Comparison of ENCODE assay signal across 13 cellular contexts in the genomic region with DNA sequence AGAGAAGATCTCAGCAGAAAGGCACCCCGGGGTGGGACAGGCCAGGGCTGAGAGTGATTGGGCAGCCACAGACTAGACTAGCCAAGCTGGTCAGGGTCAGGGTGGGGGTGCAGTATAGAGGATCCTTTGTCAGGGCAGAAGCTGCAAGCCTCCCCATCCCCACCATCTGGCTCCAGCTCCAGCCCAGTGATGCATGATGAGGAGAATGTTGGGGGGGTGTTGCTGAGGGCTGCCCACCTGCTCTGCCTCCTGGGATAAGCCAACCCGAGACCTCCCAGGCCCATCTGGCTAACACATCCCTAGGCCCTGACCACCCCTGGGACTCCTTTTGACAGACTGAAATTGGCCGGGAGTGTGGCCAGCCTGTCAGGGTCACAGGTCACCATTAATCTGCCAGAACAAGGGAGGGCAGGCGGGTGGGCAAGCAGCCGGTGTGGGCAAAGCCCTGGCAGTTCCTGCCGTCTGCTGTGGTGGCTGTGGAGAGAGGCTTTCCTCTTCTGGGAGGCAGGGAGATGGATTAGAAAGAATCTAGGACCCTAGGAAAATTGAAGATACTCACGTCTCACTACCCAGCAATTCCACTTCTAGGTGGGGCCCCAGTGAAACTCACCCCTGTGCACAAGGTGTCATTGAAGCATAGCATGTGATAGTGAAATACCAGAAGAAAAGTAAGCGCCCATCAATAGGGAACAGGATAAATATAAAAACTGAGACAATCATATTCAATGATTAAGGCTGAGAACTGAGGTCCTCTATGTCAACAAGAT. TPM values are rescaled to one million over a fixed set of nuclear protein-coding genes. Genes with fewer than 3 reads are reported as not detected.
DNase-seq lines count a peak whose midpoint lies in the region; ATAC-seq and TF ChIP-seq lines count a peak whose summit lies in the region.
"Had no signal": no experiment of that assay in that cellular context is flagged by ENCODE, and none has a peak within 500 bp of the region (broad histone marks: within the 10 kb centered on the region; RNA-seq: fewer than 3 reads in every experiment).

No MANE protein-coding gene starts in this region.

- intact Hi-C loops in head of caudate nucleus (cut with DNase I), result no loop called here

- TF ChIP-seq POLR2A in GM18505 (IDR thresholded peaks at IDR 0.05; ENCODE audit: borderline replicate concordance, extremely low read depth, insufficient read depth, insufficient read length), result no peak

- peak; percentile 77 for DNase-seq in HT-29 (ENCODE audit: low spot score)
- peak; percentile 95 for DNase-seq in NCI-H82 treated with DMSO at 0.1 percent for 48 hours (lab: John Stamatoyannopoulos, UW; ENCODE audit: unreplicated experiment)
- DNase-seq in head of caudate nucleus, result peak; percentile 71 to 95 (median 90)
- peak; percentile 87 for DNase-seq in retina
- DNase-seq: activated T-cell treated with anti-CD3 and anti-CD28 coated beads for 4 hours; CD4-positive, alpha-beta T cell; left lung; NCI-H1417 treated with DMSO at 0.1 percent for 48 hours; PC-9 had no signal

- ATAC-seq in HG03469 (IDR thresholded peaks at IDR 0.05; ENCODE audit: unreplicated experiment), result no peak
- no peak for ATAC-seq in GM19324 (IDR thresholded peaks at IDR 0.05; ENCODE audit: low FRiP score, unreplicated experiment)
- no peak for ATAC-seq in GM18867 (IDR thresholded peaks at IDR 0.05; ENCODE audit: unreplicated experiment)
- ATAC-seq in GM18505 (IDR thresholded peaks at IDR 0.05; ENCODE audit: unreplicated experiment), result no peak
- ATAC-seq: left lung had no signal

RNA-seq across cellular contexts. Expression of a gene that starts 22.2 kb away (rescaled TPM):
- total RNA-seq in HT-29 (2014; rRNA removed; shearing (Covaris generic)), result 0.42 and 1.2 TPM in 2 replicates

RNA-seq across cellular contexts. Expression of a gene that starts 24.2 kb away (rescaled TPM):
- total RNA-seq in HT-29 (2014; rRNA removed; shearing (Covaris generic)), result 9.6 and 10.2 TPM in 2 replicates
